ENCODE assay signal across 1 cellular context in genomic region chr20:33753143-33753542, GRCh38.
A peak's percentile ranks its signal among the peaks of the same experiment; 100 is the strongest.
TF ChIP-seq lines count a peak whose summit lies in the region.

No MANE protein-coding gene starts in this region.

TF ChIP-seq in HEK293, 187 proteins besides CTCF, POLR2A, EP300 and RAD21 (continued from another document):
- no peak for TF ChIP-seq ZNF280D (tag by site-specific recombination; IDR thresholded peaks at IDR 0.05)
- 0 out of 2 replicates have a peak, but pooled peaks have one; percentile 10 for TF ChIP-seq ZFHX2 (tag by site-specific recombination; conservative IDR thresholded peaks at IDR 0.05)
- TF ChIP-seq, protein P1, sequence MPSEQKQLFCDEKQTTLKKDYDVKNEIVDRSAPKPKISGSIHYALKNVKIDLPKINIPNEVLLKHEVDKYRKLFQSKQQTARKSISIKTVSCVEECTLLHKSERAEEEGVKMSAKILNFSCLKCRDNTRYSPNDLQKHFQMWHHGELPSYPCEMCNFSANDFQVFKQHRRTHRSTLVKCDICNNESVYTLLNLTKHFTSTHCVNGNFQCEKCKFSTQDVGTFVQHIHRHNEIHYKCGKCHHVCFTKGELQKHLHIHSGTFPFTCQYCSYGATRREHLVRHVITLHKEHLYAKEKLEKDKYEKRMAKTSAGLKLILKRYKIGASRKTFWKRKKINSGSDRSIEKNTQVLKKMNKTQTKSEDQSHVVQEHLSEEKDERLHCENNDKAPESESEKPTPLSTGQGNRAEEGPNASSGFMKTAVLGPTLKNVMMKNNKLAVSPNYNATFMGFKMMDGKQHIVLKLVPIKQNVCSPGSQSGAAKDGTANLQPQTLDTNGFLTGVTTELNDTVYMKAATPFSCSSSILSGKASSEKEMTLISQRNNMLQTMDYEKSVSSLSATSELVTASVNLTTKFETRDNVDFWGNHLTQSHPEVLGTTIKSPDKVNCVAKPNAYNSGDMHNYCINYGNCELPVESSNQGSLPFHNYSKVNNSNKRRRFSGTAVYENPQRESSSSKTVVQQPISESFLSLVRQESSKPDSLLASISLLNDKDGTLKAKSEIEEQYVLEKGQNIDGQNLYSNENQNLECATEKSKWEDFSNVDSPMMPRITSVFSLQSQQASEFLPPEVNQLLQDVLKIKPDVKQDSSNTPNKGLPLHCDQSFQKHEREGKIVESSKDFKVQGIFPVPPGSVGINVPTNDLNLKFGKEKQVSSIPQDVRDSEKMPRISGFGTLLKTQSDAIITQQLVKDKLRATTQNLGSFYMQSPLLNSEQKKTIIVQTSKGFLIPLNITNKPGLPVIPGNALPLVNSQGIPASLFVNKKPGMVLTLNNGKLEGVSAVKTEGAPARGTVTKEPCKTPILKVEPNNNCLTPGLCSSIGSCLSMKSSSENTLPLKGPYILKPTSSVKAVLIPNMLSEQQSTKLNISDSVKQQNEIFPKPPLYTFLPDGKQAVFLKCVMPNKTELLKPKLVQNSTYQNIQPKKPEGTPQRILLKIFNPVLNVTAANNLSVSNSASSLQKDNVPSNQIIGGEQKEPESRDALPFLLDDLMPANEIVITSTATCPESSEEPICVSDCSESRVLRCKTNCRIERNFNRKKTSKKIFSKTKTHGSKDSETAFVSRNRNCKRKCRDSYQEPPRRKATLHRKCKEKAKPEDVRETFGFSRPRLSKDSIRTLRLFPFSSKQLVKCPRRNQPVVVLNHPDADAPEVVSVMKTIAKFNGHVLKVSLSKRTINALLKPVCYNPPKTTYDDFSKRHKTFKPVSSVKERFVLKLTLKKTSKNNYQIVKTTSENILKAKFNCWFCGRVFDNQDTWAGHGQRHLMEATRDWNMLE (tag by site-specific recombination; conservative IDR thresholded peaks at IDR 0.05; ENCODE audit: low read depth) = no peak
- no peak for TF ChIP-seq ZNF48 (tag by site-specific recombination; IDR thresholded peaks at IDR 0.05)
- no peak for TF ChIP-seq ZNF37A (tag by site-specific recombination; IDR thresholded peaks at IDR 0.05)
- TF ChIP-seq EGR2 (tag by site-specific recombination; IDR thresholded peaks at IDR 0.05; ENCODE audit: low read depth) = peak; percentile 32; the same call in 1 of the 2 replicates
- no peak for TF ChIP-seq ZNF837 (tag by site-specific recombination; IDR thresholded peaks at IDR 0.05)
